Comparison of ENCODE assay signal across 26 cellular contexts in genomic region chr2:19505199-19506136, GRCh38.
DNase-seq lines count a peak whose midpoint lies in the region; ATAC-seq, FAIRE-seq and TF ChIP-seq lines count a peak whose summit lies in the region.
"Had no signal": no experiment of that assay in that cellular context is flagged by ENCODE, and none has a peak within 500 bp of the region (broad histone marks: within the 10 kb centered on the region; RNA-seq: fewer than 3 reads in every experiment).

No MANE protein-coding gene starts in this region.

- no peaks in the 10 kb centered on the region for H3K27me3 ChIP-seq in adipocyte (replicated peaks; ENCODE audit: control insufficient read depth, insufficient read depth, low read length)
- no peaks in the 10 kb centered on the region for H3K27me3 ChIP-seq in liver (ENCODE audit: control insufficient read depth in 4 of 4, insufficient read depth in 4 of 4, low read length in 3 of 4)
- H3K27me3 ChIP-seq in small intestine (ENCODE audit: control insufficient read depth in 2 of 2, insufficient read depth in 2 of 2, low read length in 2 of 2), result no peaks in the 10 kb centered on the region
- H3K27me3 ChIP-seq: vagina had no signal

- 0 out of 2 replicates have a peak, but pooled peaks have one; percentile 0 for TF ChIP-seq CTCF in 22Rv1 (IDR thresholded peaks at IDR 0.05)
- TF ChIP-seq CTCF in Calu3 (IDR thresholded peaks at IDR 0.05; ENCODE audit: unreplicated experiment), result no peak
- TF ChIP-seq CTCF in liver (IDR thresholded peaks at IDR 0.05; ENCODE audit: low read depth, low read length, missing input control), result no peak

- intact Hi-C loops in Calu3 (cut with micrococcal nuclease; ENCODE audit: unreplicated experiment), result loop anchor here (1.0 to 10.0 kb wide), 3 partner anchors 33 to 161 kb away; no protein-coding TSS in a partner anchor

- H3K9me3 Mint-ChIP-seq in Calu3 (ENCODE audit: low read depth, unreplicated experiment), result peaks cover 2% of the 10 kb centered on the region
- H3K9me3 Mint-ChIP-seq: memory B cell; T-helper 2 cell treated with Interferon-gamma antibody and Interleukin-4, amounts not matched to agents 5 μg/mL and 100 μg/mL, for 36 hours had no signal

- peaks cover 36% of the 10 kb centered on the region for H3K4me1 Mint-ChIP-seq in Calu3 (ENCODE audit: low read depth, unreplicated experiment)
- H3K4me1 Mint-ChIP-seq: activated naive CD4-positive, alpha-beta T cell treated with anti-CD3 and anti-CD28 coated beads, Interleukin-2, amount 50 U/mL, for 24 hours; central memory CD8-positive, alpha-beta T cell; memory B cell; stimulated activated naive B cell treated with anti-CD40 and anti-IgM and Interleukin-4, amounts not matched to agents 10 μg/mL and 1 μg/mL and 100 μg/mL, for 72 hours had no signal

- H3K4me1 ChIP-seq in adipocyte (ENCODE audit: control insufficient read depth, insufficient read depth, low read length) (no peaks in the 10 kb centered on the region), liver (ENCODE audit: control insufficient read depth in 4 of 4, insufficient read depth in 4 of 4, low read length in 3 of 4) (peaks cover 0 to 19% (median 8%) of the 10 kb centered on the region in 4 donors), small intestine (ENCODE audit: control insufficient read depth in 2 of 2, insufficient read depth in 1 of 2, low read depth in 1 of 2, low read length in 1 of 2) (no peaks in the 10 kb centered on the region)
- H3K4me1 ChIP-seq: vagina had no signal

- H3K9ac ChIP-seq in adipocyte (ENCODE audit: low read length), result no peak overlapping the region
- H3K9ac ChIP-seq in liver (ENCODE audit: low read depth in 1 of 2, low read length in 2 of 2), result no peak overlapping the region

- peak overlapping the region; percentile 59 for H3K27ac Mint-ChIP-seq in Calu3 (ENCODE audit: unreplicated experiment)
- H3K27ac Mint-ChIP-seq: activated naive CD4-positive, alpha-beta T cell treated with anti-CD3 and anti-CD28 coated beads, Interleukin-2, amount 50 U/mL, for 24 hours; memory B cell; stimulated activated naive B cell treated with anti-CD40 and anti-IgM and Interleukin-4, amounts not matched to agents 10 μg/mL and 1 μg/mL and 100 μg/mL, for 72 hours; T-helper 2 cell treated with Interferon-gamma antibody and Interleukin-4, amounts not matched to agents 5 μg/mL and 100 μg/mL, for 36 hours had no signal

- H3K36me3 Mint-ChIP-seq in Calu3 (ENCODE audit: insufficient read depth, unreplicated experiment), result no peaks in the 10 kb centered on the region
- H3K36me3 Mint-ChIP-seq: activated naive CD4-positive, alpha-beta T cell treated with anti-CD3 and anti-CD28 coated beads, Interleukin-2, amount 50 U/mL, for 24 hours; memory B cell; stimulated activated naive B cell treated with anti-CD40 and anti-IgM and Interleukin-4, amounts not matched to agents 10 μg/mL and 1 μg/mL and 100 μg/mL, for 72 hours had no signal

- peaks cover 5% of the 10 kb centered on the region for H3K9me3 ChIP-seq in adipocyte (ENCODE audit: control insufficient read depth, low read length)
- H3K9me3 ChIP-seq in liver (ENCODE audit: control insufficient read depth in 4 of 4, low read length in 3 of 4), result no peaks in the 10 kb centered on the region
- H3K9me3 ChIP-seq in small intestine (ENCODE audit: control insufficient read depth, low read depth), result no peaks in the 10 kb centered on the region
- H3K9me3 ChIP-seq: vagina had no signal

- peak overlapping the region; percentile 36 for H3K4me3 Mint-ChIP-seq in Calu3 (ENCODE audit: low read depth, unreplicated experiment)
- H3K4me3 Mint-ChIP-seq: activated naive CD4-positive, alpha-beta T cell treated with anti-CD3 and anti-CD28 coated beads, Interleukin-2, amount 50 U/mL, for 24 hours; central memory CD8-positive, alpha-beta T cell; memory B cell; stimulated activated naive B cell treated with anti-CD40 and anti-IgM and Interleukin-4, amounts not matched to agents 10 μg/mL and 1 μg/mL and 100 μg/mL, for 72 hours; T-helper 2 cell treated with Interferon-gamma antibody and Interleukin-4, amounts not matched to agents 5 μg/mL and 100 μg/mL, for 36 hours had no signal

- DNase-seq in Calu3, result no peak
- DNase-seq in adipocyte (ENCODE audit: low read depth), result peak; percentile 2
- DNase-seq in stimulated activated CD4-positive, alpha-beta T cell treated with anti-CD3 and anti-CD28 coated beads, Interleukin-2, amount 100 ng/mL, for 48 hours, result no peak
- DNase-seq in NCI-H1092 (lab: John Stamatoyannopoulos, UW), result no peak
- no peak for DNase-seq in small intestine
- DNase-seq: aorta; DMS 273 treated with DMSO at 0.1 percent for 48 hours; MM.1S; NCI-H1436; NCI-H2171 treated with DMSO at 0.1 percent for 48 hours; NCI-H774; occipital lobe; retina; stimulated activated CD4-positive, alpha-beta T cell treated with anti-CD3 and anti-CD28 coated beads, Interleukin-4, amount 100 ng/mL, for 24 hours; stimulated activated naive B cell treated with anti-CD40 and anti-IgM and Interleukin-4, amounts not matched to agents 10 μg/mL and 1 μg/mL and 100 μg/mL, for 72 hours had no signal

- TF ChIP-seq RAD21 in liver (IDR thresholded peaks at IDR 0.05), result no peak

- no peaks in the 10 kb centered on the region for H3K27me3 Mint-ChIP-seq in Calu3 (ENCODE audit: unreplicated experiment)

- H3K27ac ChIP-seq in 22Rv1 (peak overlapping the region; percentile 87), liver (ENCODE audit: low read depth in 1 of 2, low read length in 2 of 2) (peak overlapping the region; percentile 6 to 36), small intestine (ENCODE audit: low read depth in 1 of 2, low read length in 1 of 2) (no peak overlapping the region)
- H3K27ac ChIP-seq: C4-2B, vagina had no signal

- FAIRE-seq in small intestine (lab: Jason Lieb, UNC), result no peak
- FAIRE-seq: G401.6 had no signal

- no peaks in the 10 kb centered on the region for H3K36me3 ChIP-seq in adipocyte (ENCODE audit: control insufficient read depth, insufficient read depth, low read length, severe bottlenecking)
- no peaks in the 10 kb centered on the region for H3K36me3 ChIP-seq in liver (ENCODE audit: control insufficient read depth in 4 of 4, insufficient read depth in 3 of 4, low read depth in 1 of 4, low read length in 3 of 4)
- no peaks in the 10 kb centered on the region for H3K36me3 ChIP-seq in small intestine (ENCODE audit: control insufficient read depth in 2 of 2, insufficient read depth in 2 of 2, low read length in 2 of 2)
- H3K36me3 ChIP-seq: vagina had no signal

- ATAC-seq in GM19328 (IDR thresholded peaks at IDR 0.05; ENCODE audit: unreplicated experiment), result no peak
- ATAC-seq: Right ventricle myocardium inferior; stimulated activated naive B cell treated with anti-CD40 and anti-IgM and Interleukin-4, amounts not matched to agents 10 μg/mL and 1 μg/mL and 100 μg/mL, for 72 hours had no signal

- 29% methylated on average over 5 of the region's 5 CpGs for WGBS in liver
- 6 to 36% (median 17%) methylated on average over 5 of the region's 5 CpGs for WGBS in small intestine, 3 donors

- CTCF ChIA-PET in Calu3 (lab: Charles Lee), result interaction anchor here (1.1 to 2.4 kb wide), 5 partner anchors 11 to 160 kb away, joined by 3 to 9 read pairs (median 5); no protein-coding TSS in a partner anchor

- no TSS peak for BruUV-seq in Calu3 (replicated peaks; lab: Mats Ljungman, UMichigan)

- H3K4me3 ChIP-seq in adipocyte (ENCODE audit: low read length) (no peak overlapping the region), liver (ENCODE audit: low read depth in 1 of 3, low read length in 3 of 3) (no peak overlapping the region), small intestine (ENCODE audit: low read depth in 1 of 2, low read length in 2 of 2) (no peak overlapping the region)
- H3K4me3 ChIP-seq: vagina had no signal

TF ChIP-seq in liver, 16 proteins besides CTCF, POLR2A, EP300 and RAD21 (continues in another document):
- TF ChIP-seq FOXA2 (IDR thresholded peaks at IDR 0.05), result peak; percentile 25
- TF ChIP-seq RXRA (IDR thresholded peaks at IDR 0.05), result peak in 1 of 2 donors; percentile 39
- TF ChIP-seq EGR1 (IDR thresholded peaks at IDR 0.05; ENCODE audit: low read depth in 2 of 2), result no peak
- TF ChIP-seq ZBTB33 (IDR thresholded peaks at IDR 0.05), result no peak
- no peak for TF ChIP-seq JUND (IDR thresholded peaks at IDR 0.05)
- TF ChIP-seq, protein P1, sequence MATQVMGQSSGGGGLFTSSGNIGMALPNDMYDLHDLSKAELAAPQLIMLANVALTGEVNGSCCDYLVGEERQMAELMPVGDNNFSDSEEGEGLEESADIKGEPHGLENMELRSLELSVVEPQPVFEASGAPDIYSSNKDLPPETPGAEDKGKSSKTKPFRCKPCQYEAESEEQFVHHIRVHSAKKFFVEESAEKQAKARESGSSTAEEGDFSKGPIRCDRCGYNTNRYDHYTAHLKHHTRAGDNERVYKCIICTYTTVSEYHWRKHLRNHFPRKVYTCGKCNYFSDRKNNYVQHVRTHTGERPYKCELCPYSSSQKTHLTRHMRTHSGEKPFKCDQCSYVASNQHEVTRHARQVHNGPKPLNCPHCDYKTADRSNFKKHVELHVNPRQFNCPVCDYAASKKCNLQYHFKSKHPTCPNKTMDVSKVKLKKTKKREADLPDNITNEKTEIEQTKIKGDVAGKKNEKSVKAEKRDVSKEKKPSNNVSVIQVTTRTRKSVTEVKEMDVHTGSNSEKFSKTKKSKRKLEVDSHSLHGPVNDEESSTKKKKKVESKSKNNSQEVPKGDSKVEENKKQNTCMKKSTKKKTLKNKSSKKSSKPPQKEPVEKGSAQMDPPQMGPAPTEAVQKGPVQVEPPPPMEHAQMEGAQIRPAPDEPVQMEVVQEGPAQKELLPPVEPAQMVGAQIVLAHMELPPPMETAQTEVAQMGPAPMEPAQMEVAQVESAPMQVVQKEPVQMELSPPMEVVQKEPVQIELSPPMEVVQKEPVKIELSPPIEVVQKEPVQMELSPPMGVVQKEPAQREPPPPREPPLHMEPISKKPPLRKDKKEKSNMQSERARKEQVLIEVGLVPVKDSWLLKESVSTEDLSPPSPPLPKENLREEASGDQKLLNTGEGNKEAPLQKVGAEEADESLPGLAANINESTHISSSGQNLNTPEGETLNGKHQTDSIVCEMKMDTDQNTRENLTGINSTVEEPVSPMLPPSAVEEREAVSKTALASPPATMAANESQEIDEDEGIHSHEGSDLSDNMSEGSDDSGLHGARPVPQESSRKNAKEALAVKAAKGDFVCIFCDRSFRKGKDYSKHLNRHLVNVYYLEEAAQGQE (IDR thresholded peaks at IDR 0.05), result no peak

Comparison
In these comparisons a context has a peak if more than half of its experiments do, and no peak if none do; other contexts are left out.
1. H3K27ac ChIP-seq: peak in 22Rv1 (single experiment) and liver (2 of 2); none in small intestine (0 of 2).